ENCODE assay signal across 1 cellular context in genomic region chr1:162580315-162580714, GRCh38.
TF ChIP-seq lines count a peak whose summit lies in the region.

No MANE protein-coding gene starts in this region.

TF ChIP-seq in K562, 482 proteins besides CTCF, POLR2A, EP300 and RAD21 (continued from another document):
- TF ChIP-seq PBX2 (CRISPR knock-in tag; IDR thresholded peaks at IDR 0.05; ENCODE audit: low read depth) (no peak), PBX2 (tag; conservative IDR thresholded peaks at IDR 0.05; ENCODE audit: low read depth) (peak; percentile 60), MXD1 (CRISPR knock-in tag; IDR thresholded peaks at IDR 0.05; ENCODE audit: borderline replicate concordance, poor library complexity, severe bottlenecking) (no peak), MTA1 (IDR thresholded peaks at IDR 0.05; ENCODE audit: borderline replicate concordance) (no peak), NR2F6 (CRISPR knock-in tag; IDR thresholded peaks at IDR 0.05) (no peak), ZHX1 (conservative IDR thresholded peaks at IDR 0.05; ENCODE audit: low read length) (no peak), ZNF77 (CRISPR knock-in tag; IDR thresholded peaks at IDR 0.05) (no peak), DNMT1 (IDR thresholded peaks at IDR 0.05) (no peak), ZNF444 (CRISPR knock-in tag; IDR thresholded peaks at IDR 0.05) (no peak), GTF2E2 (tag; IDR thresholded peaks at IDR 0.05) (no peak)
